In the genomic region with DNA sequence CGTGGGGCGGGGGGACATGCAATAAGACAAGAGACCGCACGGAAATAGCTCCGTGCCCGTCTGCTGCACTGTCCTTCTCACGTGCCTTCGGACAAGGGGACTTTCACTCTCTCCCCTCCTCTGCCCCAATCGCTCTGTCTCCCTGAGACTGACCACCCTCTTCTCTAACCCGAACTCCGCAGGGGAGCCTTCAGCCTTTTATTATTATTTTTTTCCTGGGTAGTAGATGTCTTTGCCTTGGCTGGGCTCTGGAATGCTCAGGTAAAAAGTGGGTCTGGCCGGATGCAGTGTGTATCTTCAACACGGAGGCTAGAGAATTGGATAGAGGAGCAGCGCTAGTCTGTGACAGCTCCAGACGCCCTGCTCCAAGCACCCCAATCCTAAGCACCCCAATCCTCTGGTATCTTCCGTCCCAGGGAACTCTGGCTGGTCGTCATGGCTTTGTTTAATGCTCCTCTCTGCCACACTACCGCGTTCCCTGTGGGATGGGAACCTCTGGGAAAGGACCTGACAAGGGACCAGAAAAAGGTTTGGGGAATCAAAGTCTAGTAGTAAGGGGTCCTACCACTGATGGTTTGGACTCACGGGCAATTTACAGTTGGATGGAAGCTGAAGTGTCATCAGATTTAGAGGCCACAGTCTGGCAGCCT, we compare ENCODE assay signal across 10 cellular contexts. TPM values are rescaled to one million over a fixed set of nuclear protein-coding genes. Genes with fewer than 3 reads are reported as not detected.
DNase-seq lines count a peak whose midpoint lies in the region; ATAC-seq and TF ChIP-seq lines count a peak whose summit lies in the region.
"Had no signal": no experiment of that assay in that cellular context is flagged by ENCODE, and none has a peak within 500 bp of the region (broad histone marks: within the 10 kb centered on the region; RNA-seq: fewer than 3 reads in every experiment).

No MANE protein-coding gene starts in this region.

- H3K79me2 ChIP-seq in PC-3 (ENCODE audit: low read length), result no peaks in the 10 kb centered on the region

- H3K4me3 ChIP-seq in CD8-positive, alpha-beta memory T cell (ENCODE audit: low read length), result no peak overlapping the region
- H3K4me3 ChIP-seq in PC-3 (ENCODE audit: low read length), result peak overlapping the region; percentile 65
- peak overlapping the region; percentile 39 for H3K4me3 ChIP-seq in fibroblast of pulmonary artery (replicated peaks; ENCODE audit: low read depth, low read length)
- peak overlapping the region; percentile 63 for H3K4me3 ChIP-seq in psoas muscle

- H3F3A ChIP-seq in PC-3 (ENCODE audit: low read length, unreplicated experiment), result no peaks in the 10 kb centered on the region

- H3K4me3 Mint-ChIP-seq in CD8-positive, alpha-beta memory T cell, result peak overlapping the region in 6 of 7 donors; percentile 6 to 73 (median 26)
- H3K4me3 Mint-ChIP-seq: T-helper 1 cell treated with Interleukin-12 subunit alpha and Interleukin-12 subunit beta and Interleukin-4 antibody, amounts not matched to agents 30 μg/mL and 1 μg/mL, for 36 hours had no signal

- no peaks in the 10 kb centered on the region for H3K36me3 Mint-ChIP-seq in CD8-positive, alpha-beta memory T cell

- no peaks in the 10 kb centered on the region for H3K9me3 Mint-ChIP-seq in CD8-positive, alpha-beta memory T cell
- H3K9me3 Mint-ChIP-seq: T-helper 1 cell treated with Interleukin-12 subunit alpha and Interleukin-12 subunit beta and Interleukin-4 antibody, amounts not matched to agents 30 μg/mL and 1 μg/mL, for 36 hours had no signal

- intact Hi-C loops in PC-3 (cut with micrococcal nuclease), result no loop called here
- intact Hi-C loops in psoas muscle (cut with DNase I), result loop anchor here (1.0 to 5.0 kb wide), 3 partner anchors 25 to 198 kb away; a partner anchor contains a TSS

- DNase-seq in CD8-positive, alpha-beta memory T cell, result no peak
- no peak for DNase-seq in PC-3
- DNase-seq in fibroblast of pulmonary artery (ENCODE audit: low read depth), result no peak
- no peak for DNase-seq in psoas muscle
- no peak for DNase-seq in SHP77 treated with DMSO at 0.1 percent for 48 hours (lab: John Stamatoyannopoulos, UW)
- DNase-seq in hepatic stellate cell (ENCODE audit: low spot score), result no peak
- DNase-seq: NCI-H1694 treated with DMSO at 0.1 percent for 48 hours had no signal

- H3K27me3 Mint-ChIP-seq in CD8-positive, alpha-beta memory T cell, result peaks cover 64 to 80% of the 10 kb centered on the region in 2 donors

- no peaks in the 10 kb centered on the region for H3K9me2 ChIP-seq in PC-3 (replicated peaks; ENCODE audit: low read length)

- no peak for ATAC-seq in PC-3
- ATAC-seq in psoas muscle, result no peak
- no peak for ATAC-seq in HG03097 (IDR thresholded peaks at IDR 0.05; ENCODE audit: low FRiP score, unreplicated experiment)
- no peak for ATAC-seq in GM18909 (IDR thresholded peaks at IDR 0.05; ENCODE audit: poor library complexity, unreplicated experiment)

- TF ChIP-seq CTCF in PC-3 (conservative IDR thresholded peaks at IDR 0.05; ENCODE audit: low read depth, low read length), result no peak
- no peak for TF ChIP-seq CTCF in fibroblast of pulmonary artery (IDR thresholded peaks at IDR 0.05; ENCODE audit: low read length, missing control alignments)
- no peak for TF ChIP-seq CTCF in psoas muscle (IDR thresholded peaks at IDR 0.05)

- H3K9me3 ChIP-seq in CD8-positive, alpha-beta memory T cell (ENCODE audit: low read length), result no peaks in the 10 kb centered on the region
- no peaks in the 10 kb centered on the region for H3K9me3 ChIP-seq in PC-3 (ENCODE audit: low read length)
- no peaks in the 10 kb centered on the region for H3K9me3 ChIP-seq in psoas muscle

- H3K27ac ChIP-seq in CD8-positive, alpha-beta memory T cell (ENCODE audit: low read depth, low read length), result no peak overlapping the region
- H3K27ac ChIP-seq in PC-3 (ENCODE audit: low read length), result no peak overlapping the region
- H3K27ac ChIP-seq in psoas muscle, result no peak overlapping the region

- peak overlapping the region in 1 of 8 donors; percentile 48 for H3K27ac Mint-ChIP-seq in CD8-positive, alpha-beta memory T cell
- H3K27ac Mint-ChIP-seq: T-helper 1 cell treated with Interleukin-12 subunit alpha and Interleukin-12 subunit beta and Interleukin-4 antibody, amounts not matched to agents 30 μg/mL and 1 μg/mL, for 36 hours had no signal

- peak overlapping the region; percentile 83 for H2AFZ ChIP-seq in PC-3 (ENCODE audit: low read length)

- BruUV-seq in PC-3 (replicated peaks; lab: Mats Ljungman, UMichigan), result no TSS peak

- H3K4me1 ChIP-seq in CD8-positive, alpha-beta memory T cell (ENCODE audit: insufficient read depth, low read length), result no peaks in the 10 kb centered on the region
- H3K4me1 ChIP-seq in PC-3 (ENCODE audit: insufficient read depth, low read length), result peaks cover 35% of the 10 kb centered on the region
- peaks cover 9% of the 10 kb centered on the region for H3K4me1 ChIP-seq in psoas muscle

- CTCF ChIA-PET in CD8-positive, alpha-beta memory T cell (lab: Charles Lee), result interaction anchor here (0.9 to 10.4 kb wide), 5 partner anchors 26 to 196 kb away, joined by 3 to 105 read pairs (median 5); a partner anchor contains a TSS
- CTCF ChIA-PET in PC-3 (lab: Charles Lee), result no interaction called here

- no peaks in the 10 kb centered on the region for H4K20me1 ChIP-seq in PC-3 (ENCODE audit: low read length)

- WGBS in psoas muscle, 3 donors, result 24 to 31% (median 29%) methylated on average over 20 of the region's 20 CpGs

- H3K9ac ChIP-seq in PC-3 (ENCODE audit: low read length), result no peak overlapping the region

- H3K36me3 ChIP-seq in CD8-positive, alpha-beta memory T cell (ENCODE audit: insufficient read depth, low read length), result no peaks in the 10 kb centered on the region
- H3K36me3 ChIP-seq in PC-3 (ENCODE audit: low read depth, low read length) (no peaks in the 10 kb centered on the region), psoas muscle (ENCODE audit: insufficient read depth in 1 of 2, low read depth in 1 of 2) (no peaks in the 10 kb centered on the region)

- H3K4me1 Mint-ChIP-seq in CD8-positive, alpha-beta memory T cell, result peaks cover 16 to 26% (median 16%) of the 10 kb centered on the region in 3 donors

- POLR2A ChIA-PET in CD8-positive, alpha-beta memory T cell (lab: Charles Lee), result interaction anchor here (0.5 kb wide), 1 partner anchor 40 kb away, joined by 4 read pairs; no protein-coding TSS in a partner anchor
- POLR2A ChIA-PET in PC-3 (lab: Charles Lee; ENCODE audit: unreplicated experiment), result no interaction called here

- H3K27me3 ChIP-seq in CD8-positive, alpha-beta memory T cell (ENCODE audit: insufficient read depth, low read length, poor library complexity, severe bottlenecking), result peaks cover 73% of the 10 kb centered on the region
- H3K27me3 ChIP-seq in PC-3 (ENCODE audit: low read length) (peaks cover 62% of the 10 kb centered on the region), psoas muscle (ENCODE audit: insufficient read depth in 3 of 3, low read length in 2 of 3) (peaks cover 0 to 73% (median 40%) of the 10 kb centered on the region in 3 donors)

- peak overlapping the region; percentile 87 for H3K4me2 ChIP-seq in PC-3 (ENCODE audit: low read length)

RNA-seq across cellular contexts. Expression of a gene that starts 25.1 kb away (rescaled TPM):
- 1 to 10 TPM; 7.7 to 9.4 TPM for total RNA-seq in CD8-positive, alpha-beta memory T cell
- polyA plus RNA-seq in CD8-positive, alpha-beta memory T cell, result 2.2 TPM
- 18.5 and 26.6 TPM in 2 replicates for total RNA-seq in PC-3 (2014; rRNA removed)
- total RNA-seq in psoas muscle, result 1 to 10 TPM; 1.7 to 3.2 (median 2.3) TPM
- polyA plus RNA-seq in psoas muscle, result 1 to 10 TPM; 2.9 to 3.6 (median 3.3) TPM

RNA-seq across cellular contexts. Expression of a gene that starts 39.9 kb away (rescaled TPM):
- 10 to 100 TPM; 12.3 to 13.2 TPM for total RNA-seq in CD8-positive, alpha-beta memory T cell
- 4.4 TPM for polyA plus RNA-seq in CD8-positive, alpha-beta memory T cell
- total RNA-seq in PC-3 (2014; rRNA removed) (29.5 and 32.6 TPM in 2 replicates), psoas muscle (1 to 10 TPM; 3.0 to 4.5 (median 4.1) TPM)
- 1 to 10 TPM; 2.8 to 5.4 (median 4.0) TPM for polyA plus RNA-seq in psoas muscle

RNA-seq across cellular contexts. Expression of a gene that starts 57.6 kb away (rescaled TPM):
- total RNA-seq in CD8-positive, alpha-beta memory T cell, result not detected
- polyA plus RNA-seq in CD8-positive, alpha-beta memory T cell, result not detected
- 1.6 and 9.7 TPM in 2 replicates for total RNA-seq in PC-3 (2014; rRNA removed)
- total RNA-seq in psoas muscle, result 10 to 100 TPM; 14.9 to 17.5 (median 16.1) TPM
- 10 to 100 TPM in 1 of 3 donors, 1 to 10 TPM in 2; 5.4 to 10.2 (median 8.4) TPM for polyA plus RNA-seq in psoas muscle
